16 cellular contexts compared by ENCODE assay signal in the genomic region with DNA sequence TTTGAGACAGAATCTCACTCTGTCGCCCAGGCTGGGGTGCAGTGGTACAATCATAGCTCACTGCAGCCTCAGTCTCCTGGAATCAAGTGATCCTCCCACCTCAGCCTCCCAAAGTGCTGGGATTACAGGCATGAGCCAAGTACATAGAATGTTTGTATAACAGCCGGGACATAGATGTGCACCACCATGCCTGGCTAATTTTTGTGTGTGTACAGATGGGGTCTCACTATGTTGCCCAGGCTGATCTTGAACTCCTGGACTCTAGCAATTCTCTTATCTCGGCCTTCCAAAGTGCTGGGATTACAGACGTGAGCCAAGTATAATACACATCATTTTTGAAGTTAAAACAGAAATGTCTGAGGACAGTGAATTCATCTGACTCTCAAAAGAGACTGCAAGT.
A peak's percentile ranks its signal among the peaks of the same experiment; 100 is the strongest.
DNase-seq lines count a peak whose midpoint lies in the region; FAIRE-seq and TF ChIP-seq lines count a peak whose summit lies in the region.
"Had no signal": no experiment of that assay in that cellular context is flagged by ENCODE, and none has a peak within 500 bp of the region (broad histone marks: within the 10 kb centered on the region; RNA-seq: fewer than 3 reads in every experiment).

No MANE protein-coding gene starts in this region.

- no peak for TF ChIP-seq CTCF in right atrium auricular region (IDR thresholded peaks at IDR 0.05)
- no peak for TF ChIP-seq CTCF in endothelial cell of umbilical vein (IDR thresholded peaks at IDR 0.05; ENCODE audit: extremely low read depth in 1 of 2, insufficient read depth in 1 of 2, low read depth in 1 of 2, low read length in 2 of 2)
- no peak for TF ChIP-seq CTCF in spleen (IDR thresholded peaks at IDR 0.05 in 8 of 11, conservative IDR thresholded peaks at IDR 0.05 in 3 of 11)
- no peak for TF ChIP-seq CTCF in esophagus muscularis mucosa (IDR thresholded peaks at IDR 0.05)
- TF ChIP-seq CTCF in GM20000 (IDR thresholded peaks at IDR 0.05; ENCODE audit: extremely low read depth, missing control alignments) = no peak

- H3K4me3 ChIP-seq in right atrium auricular region = no peak overlapping the region
- H3K4me3 ChIP-seq in endothelial cell of umbilical vein (replicated peaks in 1 of 3; ENCODE audit: insufficient read depth in 1 of 3, low read depth in 1 of 3, low read length in 3 of 3) = no peak overlapping the region
- H3K4me3 ChIP-seq in spleen = no peak overlapping the region
- H3K4me3 ChIP-seq in esophagus muscularis mucosa = no peak overlapping the region
- H3K4me3 ChIP-seq: BLaER1, GM12878, GM23248, HAP-1 had no signal

- H3K36me3 ChIP-seq in right atrium auricular region (no peaks in the 10 kb centered on the region), endothelial cell of umbilical vein (ENCODE audit: control insufficient read depth in 2 of 2, extremely low read depth in 1 of 2, insufficient read depth in 2 of 2, low read length in 2 of 2) (no peaks in the 10 kb centered on the region), spleen (no peaks in the 10 kb centered on the region), esophagus muscularis mucosa (no peaks in the 10 kb centered on the region)
- H3K36me3 ChIP-seq: BLaER1, HAP-1 had no signal

- no peak for TF ChIP-seq EP300 in esophagus muscularis mucosa (IDR thresholded peaks at IDR 0.05)

- no peak overlapping the region for H3K4me2 ChIP-seq in endothelial cell of umbilical vein (ENCODE audit: insufficient read depth, low read length)

- POLR2A ChIA-PET in endothelial cell of umbilical vein (lab: Charles Lee) = no interaction called here

- TF ChIP-seq POLR2A in endothelial cell of umbilical vein (IDR thresholded peaks at IDR 0.05; ENCODE audit: low read depth, low read length) = no peak
- no peak for TF ChIP-seq POLR2A in spleen (IDR thresholded peaks at IDR 0.05)
- TF ChIP-seq POLR2A in esophagus muscularis mucosa (IDR thresholded peaks at IDR 0.05; ENCODE audit: low read depth) = no peak

- H3K9me3 ChIP-seq in right atrium auricular region (no peaks in the 10 kb centered on the region), endothelial cell of umbilical vein (replicated peaks; ENCODE audit: control insufficient read depth, insufficient read depth, low read length) (no peaks in the 10 kb centered on the region), spleen (no peaks in the 10 kb centered on the region), esophagus muscularis mucosa (no peaks in the 10 kb centered on the region)
- H3K9me3 ChIP-seq: BLaER1, HAP-1 had no signal

- no TSS peak for BruUV-seq in endothelial cell of umbilical vein (replicated peaks; lab: Mats Ljungman, UMichigan)

- H3K79me2 ChIP-seq in endothelial cell of umbilical vein (ENCODE audit: control insufficient read depth, insufficient read depth, low read length) = no peaks in the 10 kb centered on the region

- H3K27me3 ChIP-seq in right atrium auricular region (no peaks in the 10 kb centered on the region), endothelial cell of umbilical vein (ENCODE audit: control insufficient read depth in 2 of 2, insufficient read depth in 2 of 2, low read length in 2 of 2) (peaks cover 0 to 10% of the 10 kb centered on the region in 2 experiments), spleen (replicated peaks in 1 of 7) (peaks cover 0 to 23% (median 0%) of the 10 kb centered on the region in 7 donors), esophagus muscularis mucosa (peaks cover 0 to 19% (median 0%) of the 10 kb centered on the region in 4 donors)
- H3K27me3 ChIP-seq: BLaER1 had no signal

- peak; percentile 24 for FAIRE-seq in endothelial cell of umbilical vein (lab: Jason Lieb, UNC)
- FAIRE-seq: GM12878, GM19239 had no signal

- WGBS in spleen, 5 donors = 57 to 78% (median 68%) methylated on average over 4 of the region's 4 CpGs
- 61% methylated on average over 4 of the region's 4 CpGs for WGBS in esophagus muscularis mucosa

- no peaks in the 10 kb centered on the region for H4K20me1 ChIP-seq in endothelial cell of umbilical vein (replicated peaks; ENCODE audit: control insufficient read depth, extremely low read depth, insufficient read depth, low read length)
- H4K20me1 ChIP-seq: BLaER1 had no signal

- H2AFZ ChIP-seq in endothelial cell of umbilical vein (ENCODE audit: low read depth, low read length) = no peak overlapping the region
- H2AFZ ChIP-seq: GM23248 had no signal

- dilution Hi-C loops in endothelial cell of umbilical vein (cut with MboI; ENCODE audit: extremely low pct_ligation_motif_present, low sequenced_read_pairs) = no loop called here

- H3K27ac ChIP-seq in right atrium auricular region (no peak overlapping the region), endothelial cell of umbilical vein (ENCODE audit: insufficient read depth, low read depth, low read length) (no peak overlapping the region), spleen (no peak overlapping the region), esophagus muscularis mucosa (replicated peaks in 1 of 4) (no peak overlapping the region)
- H3K27ac ChIP-seq: BLaER1, GM23248, HL-60 had no signal

- H3K9ac ChIP-seq in endothelial cell of umbilical vein (replicated peaks; ENCODE audit: extremely low read depth, insufficient read depth, low read length) = no peak overlapping the region
- H3K9ac ChIP-seq: BLaER1, GM23248 had no signal

- no peaks in the 10 kb centered on the region for H3K9me1 ChIP-seq in endothelial cell of umbilical vein (replicated peaks; ENCODE audit: control insufficient read depth, extremely low read depth, insufficient read depth, low read length)

- intact Hi-C loops in cardiac septum (cut with DNase I) = loop anchor here (5.0 kb wide), 1 partner anchor 95 kb away; a partner anchor contains a TSS
- intact Hi-C loops in endothelial cell of umbilical vein (cut with micrococcal nuclease) = no loop called here
- intact Hi-C loops in spleen (cut with DNase I; ENCODE audit: low total_unique reads) = loop anchor here (5.0 kb wide), 1 partner anchor 115 kb away; no protein-coding TSS in a partner anchor
- intact Hi-C loops in esophagus muscularis mucosa (cut with DNase I) = no loop called here

- DNase-seq in cardiac septum (ENCODE audit: low spot score) = peak; percentile 20
- no peak for DNase-seq in right atrium auricular region (ENCODE audit: low spot score)
- no peak for DNase-seq in endothelial cell of umbilical vein (ENCODE audit: low read depth, low spot score)
- peak; percentile 39 for DNase-seq in spleen
- no peak for DNase-seq in esophagus muscularis mucosa (ENCODE audit: extremely low spot score)
- no peak for DNase-seq in LoVo (ENCODE audit: low spot score)
- no peak for DNase-seq in GM20000 (ENCODE audit: low spot score)
- DNase-seq: 8988T; CD4-positive, alpha-beta memory T cell; DMS79 treated with DMSO at 0.1 percent for 48 hours had no signal

- CTCF ChIA-PET in endothelial cell of umbilical vein (lab: Charles Lee) = interaction anchor here (0.8 to 14.4 kb wide), 8 partner anchors 10 to 419 kb away, joined by 3 to 728 read pairs (median 18); no protein-coding TSS in a partner anchor

- H3K4me1 ChIP-seq in right atrium auricular region (peaks cover 0 to 9% of the 10 kb centered on the region in 2 donors), endothelial cell of umbilical vein (ENCODE audit: control insufficient read depth, extremely low read depth, insufficient read depth, low read length) (no peaks in the 10 kb centered on the region), spleen (peaks cover 13 to 30% (median 22%) of the 10 kb centered on the region in 6 donors), esophagus muscularis mucosa (peaks cover 8 to 13% (median 9%) of the 10 kb centered on the region in 4 donors)
- H3K4me1 ChIP-seq: HAP-1 had no signal

TF ChIP-seq in endothelial cell of umbilical vein, 7 proteins besides CTCF, POLR2A, EP300 and RAD21:
- TF ChIP-seq GATA2 (IDR thresholded peaks at IDR 0.05; ENCODE audit: insufficient read depth, insufficient read length, low read depth, low read length) (no peak), MYC (IDR thresholded peaks at IDR 0.05; ENCODE audit: low read depth, low read length) (no peak), POLR2AphosphoS5 (IDR thresholded peaks at IDR 0.05; ENCODE audit: insufficient read depth, low read depth, low read length) (no peak)
- TF ChIP-seq, protein P1, sequence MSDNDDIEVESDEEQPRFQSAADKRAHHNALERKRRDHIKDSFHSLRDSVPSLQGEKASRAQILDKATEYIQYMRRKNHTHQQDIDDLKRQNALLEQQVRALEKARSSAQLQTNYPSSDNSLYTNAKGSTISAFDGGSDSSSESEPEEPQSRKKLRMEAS (IDR thresholded peaks at IDR 0.05; ENCODE audit: insufficient read depth, insufficient read length) = no peak
TF ChIP-seq in endothelial cell of umbilical vein: peak in this region for 0.

Comparison
In these comparisons a context has a peak if more than half of its experiments do, and no peak if none do; other contexts are left out.
1. DNase-seq: peak in cardiac septum (single experiment) and spleen (single experiment); none in right atrium auricular region (single experiment), endothelial cell of umbilical vein (single experiment), esophagus muscularis mucosa (single experiment), LoVo (single experiment) and GM20000 (single experiment).
2. intact Hi-C loops: an anchor here in cardiac septum (5.0 kb wide) and spleen (5.0 kb wide); none called in endothelial cell of umbilical vein and esophagus muscularis mucosa.